ENCODE assay signal across 15 cellular contexts in the genomic region with DNA sequence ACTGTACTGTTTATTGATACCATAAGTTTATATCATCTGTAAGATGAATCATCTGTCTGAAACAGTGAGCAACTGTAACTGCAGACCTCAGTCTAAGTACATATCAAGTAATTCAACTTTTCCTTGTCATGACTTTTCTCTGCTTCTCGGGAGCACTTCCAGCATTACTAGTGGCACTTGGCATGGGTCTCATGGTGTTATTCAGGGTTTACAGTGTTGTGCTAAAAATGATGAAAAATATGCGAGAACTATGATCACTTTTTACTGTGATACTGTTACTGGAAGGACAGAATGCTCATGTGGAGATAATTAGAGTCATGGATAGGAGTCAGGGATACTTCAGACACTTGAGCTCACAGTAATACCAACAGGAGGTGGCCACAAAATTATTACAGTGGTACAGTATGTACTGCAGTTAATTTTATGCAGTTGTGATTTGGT. TPM values are rescaled to one million over a fixed set of nuclear protein-coding genes. Genes with fewer than 3 reads are reported as not detected.
A peak's percentile ranks its signal among the peaks of the same experiment; 100 is the strongest.
DNase-seq lines count a peak whose midpoint lies in the region; ATAC-seq, FAIRE-seq and TF ChIP-seq lines count a peak whose summit lies in the region.
"Had no signal": no experiment of that assay in that cellular context is flagged by ENCODE, and none has a peak within 500 bp of the region (broad histone marks: within the 10 kb centered on the region; RNA-seq: fewer than 3 reads in every experiment).

No MANE protein-coding gene starts in this region.

- H3K27me3 ChIP-seq in endothelial cell of umbilical vein (ENCODE audit: control insufficient read depth in 2 of 2, insufficient read depth in 2 of 2, low read length in 2 of 2), result no peaks in the 10 kb centered on the region
- H3K27me3 ChIP-seq: cardiac muscle cell had no signal

- no peaks in the 10 kb centered on the region for H3K9me1 ChIP-seq in endothelial cell of umbilical vein (replicated peaks; ENCODE audit: control insufficient read depth, extremely low read depth, insufficient read depth, low read length)

- dilution Hi-C loops in endothelial cell of umbilical vein (cut with MboI; ENCODE audit: extremely low pct_ligation_motif_present, low sequenced_read_pairs), result no loop called here

- no TSS peak for BruUV-seq in endothelial cell of umbilical vein (replicated peaks; lab: Mats Ljungman, UMichigan)

- POLR2A ChIA-PET in endothelial cell of umbilical vein (lab: Charles Lee), result no interaction called here
- POLR2A ChIA-PET in GM10248 (lab: Yijun Ruan, JAX), result no interaction called here

- no peak overlapping the region for H3K27ac ChIP-seq in endothelial cell of umbilical vein (ENCODE audit: insufficient read depth, low read depth, low read length)
- H3K27ac ChIP-seq: cardiac muscle cell had no signal

- peaks cover 41% of the 10 kb centered on the region for H3K4me1 Mint-ChIP-seq in nephron progenitor cell

- no peaks in the 10 kb centered on the region for H3K27me3 Mint-ChIP-seq in nephron progenitor cell (ENCODE audit: low read depth, poor library complexity)
- H3K27me3 Mint-ChIP-seq: stimulated activated naive CD8-positive, alpha-beta T cell treated with anti-CD3 and anti-CD28 coated beads, Interleukin-15, amount 100 ng/mL, for 72 hours had no signal

- H3K79me2 ChIP-seq in endothelial cell of umbilical vein (ENCODE audit: control insufficient read depth, insufficient read depth, low read length), result peaks cover 86% of the 10 kb centered on the region

- CTCF ChIA-PET in endothelial cell of umbilical vein (lab: Charles Lee) (interaction anchor here (1.3 to 1.4 kb wide), 2 partner anchors 142 to 148 kb away, joined by 3 to 6 read pairs; partner anchors contain the start of gene TBPL2), GM10248 (lab: Yijun Ruan, JAX) (interaction anchor here (1.0 to 3.5 kb wide), 3 partner anchors 12 to 142 kb away, joined by 4 to 10 read pairs (median 4); no protein-coding TSS in a partner anchor)

- H3K9ac ChIP-seq in endothelial cell of umbilical vein (replicated peaks; ENCODE audit: extremely low read depth, insufficient read depth, low read length), result no peak overlapping the region

- ATAC-seq in HG03039 (IDR thresholded peaks at IDR 0.05; ENCODE audit: unreplicated experiment) (no peak), GM19023 (IDR thresholded peaks at IDR 0.05; ENCODE audit: unreplicated experiment) (no peak)
- ATAC-seq: stimulated activated naive CD8-positive, alpha-beta T cell treated with anti-CD3 and anti-CD28 coated beads, Interleukin-15, amount 100 ng/mL, for 72 hours had no signal

- TF ChIP-seq CTCF in endothelial cell of umbilical vein (IDR thresholded peaks at IDR 0.05; ENCODE audit: extremely low read depth in 1 of 2, insufficient read depth in 1 of 2, low read depth in 1 of 2, low read length in 2 of 2) (no peak), nephron progenitor cell (IDR thresholded peaks at IDR 0.05) (no peak), GM10248 (IDR thresholded peaks at IDR 0.05; ENCODE audit: control extremely low read depth, extremely low read depth, low read depth, missing control alignments) (no peak)

- no peak overlapping the region for H2AFZ ChIP-seq in endothelial cell of umbilical vein (ENCODE audit: low read depth, low read length)

- H3K4me3 ChIP-seq in endothelial cell of umbilical vein (replicated peaks in 1 of 3; ENCODE audit: insufficient read depth in 1 of 3, low read depth in 1 of 3, low read length in 3 of 3), result no peak overlapping the region
- H3K4me3 ChIP-seq: cardiac muscle cell had no signal

- H3K27ac Mint-ChIP-seq in nephron progenitor cell, result peak overlapping the region; percentile 79
- H3K27ac Mint-ChIP-seq: stimulated activated naive CD8-positive, alpha-beta T cell treated with anti-CD3 and anti-CD28 coated beads, Interleukin-15, amount 100 ng/mL, for 72 hours had no signal

- no peak for FAIRE-seq in endothelial cell of umbilical vein (lab: Jason Lieb, UNC)

- H3K4me1 ChIP-seq in endothelial cell of umbilical vein (ENCODE audit: control insufficient read depth, extremely low read depth, insufficient read depth, low read length), result peaks cover 12% of the 10 kb centered on the region

- intact Hi-C loops in endothelial cell of umbilical vein (cut with micrococcal nuclease), result loop anchor here (10.0 kb wide), 1 partner anchor 207 kb away; no protein-coding TSS in a partner anchor

- peak; percentile 71 for DNase-seq in ELR (ENCODE audit: low read depth)
- DNase-seq in LHCN-M2 (ENCODE audit: low read depth), result peak; percentile 47
- DNase-seq in endothelial cell of umbilical vein (ENCODE audit: low read depth, low spot score), result no peak
- no peak for DNase-seq in nephron progenitor cell
- DNase-seq in GM10248 (ENCODE audit: extremely low spot score), result no peak
- DNase-seq: COR-L47; KG1; NCI-H1930; nucleus accumbens; OCI-M1; stimulated activated CD4-positive, alpha-beta T cell treated with anti-CD3 and anti-CD28 coated beads, Interleukin-2, amount 100 ng/mL, for 24 hours; stimulated activated naive CD8-positive, alpha-beta T cell treated with anti-CD3 and anti-CD28 coated beads, Interleukin-15, amount 100 ng/mL, for 72 hours had no signal

- TF ChIP-seq POLR2A in endothelial cell of umbilical vein (IDR thresholded peaks at IDR 0.05; ENCODE audit: low read depth, low read length), result no peak

- H3K4me2 ChIP-seq in endothelial cell of umbilical vein (ENCODE audit: insufficient read depth, low read length), result no peak overlapping the region

- H4K20me1 ChIP-seq in endothelial cell of umbilical vein (replicated peaks; ENCODE audit: control insufficient read depth, extremely low read depth, insufficient read depth, low read length), result peaks cover 39% of the 10 kb centered on the region

- H3K36me3 Mint-ChIP-seq in nephron progenitor cell (ENCODE audit: low read depth), result no peaks in the 10 kb centered on the region

- no peak overlapping the region for H3K4me3 Mint-ChIP-seq in nephron progenitor cell
- H3K4me3 Mint-ChIP-seq: stimulated activated naive CD8-positive, alpha-beta T cell treated with anti-CD3 and anti-CD28 coated beads, Interleukin-15, amount 100 ng/mL, for 72 hours had no signal

- no peaks in the 10 kb centered on the region for H3K9me3 ChIP-seq in endothelial cell of umbilical vein (replicated peaks; ENCODE audit: control insufficient read depth, insufficient read depth, low read length)

- H3K36me3 ChIP-seq in endothelial cell of umbilical vein (ENCODE audit: control insufficient read depth in 2 of 2, extremely low read depth in 1 of 2, insufficient read depth in 2 of 2, low read length in 2 of 2), result no peaks in the 10 kb centered on the region
- H3K36me3 ChIP-seq: cardiac muscle cell had no signal

- no peaks in the 10 kb centered on the region for H3K9me3 Mint-ChIP-seq in nephron progenitor cell
- H3K9me3 Mint-ChIP-seq: stimulated activated naive CD8-positive, alpha-beta T cell treated with anti-CD3 and anti-CD28 coated beads, Interleukin-15, amount 100 ng/mL, for 72 hours had no signal

TF ChIP-seq in endothelial cell of umbilical vein, 7 proteins besides CTCF, POLR2A, EP300 and RAD21:
- TF ChIP-seq FOS (IDR thresholded peaks at IDR 0.05; ENCODE audit: borderline replicate concordance, insufficient read depth, low read length) (peak; percentile 31), JUN (IDR thresholded peaks at IDR 0.05; ENCODE audit: borderline replicate concordance, insufficient read depth, insufficient read length, low read depth) (no peak)

RNA-seq across cellular contexts. Expression of gene KTN1, which starts 8.3 kb away (rescaled TPM):
- total RNA-seq in LHCN-M2 (2014; rRNA removed), result 168 and 182 TPM in 2 replicates
- polyA plus RNA-seq in LHCN-M2 (2012), result 50.2 TPM
- 135 and 148 TPM in 2 replicates for total RNA-seq in endothelial cell of umbilical vein
- polyA plus RNA-seq in endothelial cell of umbilical vein, result 21.2 and 33.2 TPM in 2 replicates
- polyA plus RNA-seq in endothelial cell of umbilical vein (2011; cell fraction: cytosol; rRNA removed), result 40.5 and 47.4 TPM in 2 replicates
- 66.0 and 97.3 TPM in 2 replicates for polyA plus RNA-seq in endothelial cell of umbilical vein (2011; cell fraction: nucleus; rRNA removed)
- 98.0 and 138 TPM in 2 replicates for polyA plus RNA-seq in endothelial cell of umbilical vein (2012)
- polyA minus RNA-seq in endothelial cell of umbilical vein, result 19.7 and 32.3 TPM in 2 replicates
- polyA minus RNA-seq in endothelial cell of umbilical vein (2011; cell fraction: cytosol; rRNA and poly(A)+ RNA removed), result 55.5 TPM
- 97.9 and 133 TPM in 2 replicates for polyA minus RNA-seq in endothelial cell of umbilical vein (2011; cell fraction: nucleus; rRNA and poly(A)+ RNA removed)

Comparison
In these comparisons a context has a peak if more than half of its experiments do, and no peak if none do; other contexts are left out.
1. DNase-seq: peak in ELR (single experiment) and LHCN-M2 (single experiment); none in endothelial cell of umbilical vein (single experiment), nephron progenitor cell (single experiment) and GM10248 (single experiment).